ENCODE assay signal across 9 cellular contexts in genomic region chr10:61942997-61943457, GRCh38. TPM values are rescaled to one million over a fixed set of nuclear protein-coding genes. Genes with fewer than 3 reads are reported as not detected.
A peak's percentile ranks its signal among the peaks of the same experiment; 100 is the strongest.
DNase-seq lines count a peak whose midpoint lies in the region; ATAC-seq and TF ChIP-seq lines count a peak whose summit lies in the region.
"Had no signal": no experiment of that assay in that cellular context is flagged by ENCODE, and none has a peak within 500 bp of the region (broad histone marks: within the 10 kb centered on the region; RNA-seq: fewer than 3 reads in every experiment).

No MANE protein-coding gene starts in this region.

- H4K91ac ChIP-seq in H9 (ENCODE audit: insufficient read length, low read depth, low read length) = no peak overlapping the region

- H3K27me3 ChIP-seq in breast epithelium (no peaks in the 10 kb centered on the region), mesendoderm (ENCODE audit: insufficient read depth, low read length, poor library complexity) (no peaks in the 10 kb centered on the region), aorta (ENCODE audit: control insufficient read depth in 1 of 2, insufficient read depth in 2 of 2, low read length in 1 of 2) (no peaks in the 10 kb centered on the region), H9 (ENCODE audit: insufficient read depth, low read length) (no peaks in the 10 kb centered on the region)
- H3K27me3 ChIP-seq: ovary had no signal

- H2BK5ac ChIP-seq in mesendoderm (ENCODE audit: low read length) = no peak overlapping the region
- H2BK5ac ChIP-seq in H9 (ENCODE audit: insufficient read length, low read length) = no peak overlapping the region

- H3K9me3 ChIP-seq in breast epithelium = no peaks in the 10 kb centered on the region
- H3K9me3 ChIP-seq in aorta (ENCODE audit: control insufficient read depth, low read length) = no peaks in the 10 kb centered on the region
- H3K9me3 ChIP-seq in H9 (ENCODE audit: control insufficient read depth, low read depth, low read length) = no peaks in the 10 kb centered on the region
- H3K9me3 ChIP-seq: ovary had no signal

- peak overlapping the region; percentile 5 to 48 (median 15) for H3K4me3 ChIP-seq in breast epithelium
- H3K4me3 ChIP-seq in mesendoderm (ENCODE audit: low read length) = no peak overlapping the region
- peak overlapping the region in 1 of 2 donors; percentile 41 for H3K4me3 ChIP-seq in aorta (ENCODE audit: low read length in 2 of 2)
- H3K4me3 ChIP-seq in lower leg skin (ENCODE audit: low read depth, poor library complexity, severe bottlenecking) = no peak overlapping the region
- H3K4me3 ChIP-seq: ovary had no signal

- no peaks in the 10 kb centered on the region for H3K27me3 Mint-ChIP-seq in activated naive CD4-positive, alpha-beta T cell treated with anti-CD3 and anti-CD28 coated beads, Interleukin-2, amount 50 U/mL, for 24 hours
- H3K27me3 Mint-ChIP-seq in H9 (ENCODE audit: low read depth) = no peaks in the 10 kb centered on the region

- no peak overlapping the region for H2AFZ ChIP-seq in H9 (ENCODE audit: low read length)

- intact Hi-C loops in breast epithelium (cut with DNase I; ENCODE audit: low total_unique reads) = no loop called here
- intact Hi-C loops in aorta (cut with DNase I) = loop anchor here (5.0 kb wide), 2 partner anchors 41 to 49 kb away; partner anchors contain the start of gene ARID5B (in 1 of the 2)
- intact Hi-C loops in lower leg skin (cut with DNase I; ENCODE audit: low total_unique reads) = no loop called here

- DNase-seq in activated naive CD4-positive, alpha-beta T cell (lab: John Stamatoyannopoulos, UW) = no peak
- no peak for DNase-seq in breast epithelium (ENCODE audit: low spot score in 2 of 2)
- peak; percentile 14 for DNase-seq in mesendoderm
- DNase-seq in aorta = no peak
- DNase-seq in effector CD4-positive, alpha-beta T cell = no peak
- no peak for DNase-seq in H9
- DNase-seq in lower leg skin (ENCODE audit: low spot score in 2 of 2) = no peak
- DNase-seq: ovary had no signal

- H3K79me2 ChIP-seq in mesendoderm (ENCODE audit: control insufficient read depth, insufficient read depth, low read length) (no peaks in the 10 kb centered on the region), H9 (ENCODE audit: insufficient read depth, low read length) (no peaks in the 10 kb centered on the region)

- H2BK120ac ChIP-seq in mesendoderm (ENCODE audit: low read depth, low read length) (no peak overlapping the region), H9 (ENCODE audit: low read depth, low read length, poor library complexity, severe bottlenecking) (no peak overlapping the region)

- peak overlapping the region; percentile 74 for H3K4me3 Mint-ChIP-seq in activated naive CD4-positive, alpha-beta T cell treated with anti-CD3 and anti-CD28 coated beads, Interleukin-2, amount 50 U/mL, for 24 hours
- H3K4me3 Mint-ChIP-seq in H9 = no peak overlapping the region

- H3K4me2 ChIP-seq in mesendoderm (ENCODE audit: low read length) (no peak overlapping the region), H9 (ENCODE audit: insufficient read depth, insufficient read length, low read length) (no peak overlapping the region)

- TF ChIP-seq POLR2A in breast epithelium (IDR thresholded peaks at IDR 0.05) = no peak
- no peak for TF ChIP-seq POLR2A in lower leg skin (IDR thresholded peaks at IDR 0.05)

- no peak overlapping the region for H2AK5ac ChIP-seq in mesendoderm (ENCODE audit: low read length)
- H2AK5ac ChIP-seq in H9 (ENCODE audit: insufficient read length, low read length) = no peak overlapping the region

- H3K27ac ChIP-seq in breast epithelium = peak overlapping the region; percentile 88 to 89
- no peak overlapping the region for H3K27ac ChIP-seq in mesendoderm (ENCODE audit: low read depth, low read length)
- H3K27ac ChIP-seq in aorta (ENCODE audit: low read depth in 1 of 2, low read length in 2 of 2) = peak overlapping the region in 1 of 2 donors; percentile 93
- no peak overlapping the region for H3K27ac ChIP-seq in H9 (ENCODE audit: insufficient read length, low read depth, low read length)

- peaks cover 5% of the 10 kb centered on the region for H3K9me3 Mint-ChIP-seq in activated naive CD4-positive, alpha-beta T cell treated with anti-CD3 and anti-CD28 coated beads, Interleukin-2, amount 50 U/mL, for 24 hours
- H3K9me3 Mint-ChIP-seq in H9 = no peaks in the 10 kb centered on the region

- peaks cover 32% of the 10 kb centered on the region for H3K36me3 Mint-ChIP-seq in activated naive CD4-positive, alpha-beta T cell treated with anti-CD3 and anti-CD28 coated beads, Interleukin-2, amount 50 U/mL, for 24 hours
- no peaks in the 10 kb centered on the region for H3K36me3 Mint-ChIP-seq in H9 (ENCODE audit: insufficient read depth in 1 of 3, low read depth in 3 of 3)

- no peak overlapping the region for H2BK12ac ChIP-seq in H9 (ENCODE audit: insufficient read length, low read depth, low read length)

- H2BK15ac ChIP-seq in mesendoderm (replicated peaks; ENCODE audit: low read depth) (no peak overlapping the region), H9 (ENCODE audit: low read depth, low read length) (no peak overlapping the region)

- H3K14ac ChIP-seq in H9 (ENCODE audit: insufficient read depth, low read length) = no peak overlapping the region

- H3K4ac ChIP-seq in mesendoderm (ENCODE audit: low read depth, low read length) (no peak overlapping the region), H9 (ENCODE audit: low read depth, low read length) (no peak overlapping the region)

- no peak overlapping the region for H3K56ac ChIP-seq in mesendoderm (ENCODE audit: low read length)
- H3K56ac ChIP-seq in H9 (ENCODE audit: insufficient read length, low read depth, low read length) = no peak overlapping the region

- TF ChIP-seq CTCF in breast epithelium (IDR thresholded peaks at IDR 0.05) (no peak), H9 (conservative IDR thresholded peaks at IDR 0.05) (no peak), lower leg skin (IDR thresholded peaks at IDR 0.05) (no peak)

- H3T11ph ChIP-seq in H9 (ENCODE audit: low read length) = no peak overlapping the region

- H3K4me1 Mint-ChIP-seq in activated naive CD4-positive, alpha-beta T cell treated with anti-CD3 and anti-CD28 coated beads, Interleukin-2, amount 50 U/mL, for 24 hours = peaks cover 72% of the 10 kb centered on the region
- 0 out of 4 replicates have a peak, but pooled peaks cover 0 to 3% of the 10 kb centered on the region in 2 experiments for H3K4me1 Mint-ChIP-seq in H9

- H2BK20ac ChIP-seq in H9 (ENCODE audit: low read depth, low read length, poor library complexity, severe bottlenecking) = no peak overlapping the region

- peak overlapping the region; percentile 99 for H3K27ac Mint-ChIP-seq in activated naive CD4-positive, alpha-beta T cell treated with anti-CD3 and anti-CD28 coated beads, Interleukin-2, amount 50 U/mL, for 24 hours
- no peak overlapping the region for H3K27ac Mint-ChIP-seq in H9

- H4K5ac ChIP-seq in mesendoderm (ENCODE audit: low read length) (no peak overlapping the region), H9 (ENCODE audit: insufficient read length, low read depth, low read length) (no peak overlapping the region)

- no CpG with 5 or more reads among the region's 1 CpG for WGBS in mesendoderm (ENCODE audit: extremely low coverage, insufficient coverage, low lambda C conversion rate)
- 18 to 26% methylated on average over 1 of the region's 1 CpG for WGBS in aorta, 2 donors
- WGBS in H9 (ENCODE audit: extremely low coverage, insufficient read length, low lambda C conversion rate) = no CpG with 5 or more reads among the region's 1 CpG
- 51 to 59% methylated on average over 1 of the region's 1 CpG for WGBS in lower leg skin, 2 donors

- peaks cover 1 to 7% of the 10 kb centered on the region in 2 donors for H3K4me1 ChIP-seq in breast epithelium
- H3K4me1 ChIP-seq in mesendoderm (ENCODE audit: control insufficient read depth, low read depth, low read length) = no peaks in the 10 kb centered on the region
- peaks cover 0 to 16% of the 10 kb centered on the region in 2 donors for H3K4me1 ChIP-seq in aorta (ENCODE audit: control insufficient read depth in 1 of 2, insufficient read depth in 2 of 2, low read length in 2 of 2)
- H3K4me1 ChIP-seq in H9 (ENCODE audit: insufficient read depth, low read length) = no peaks in the 10 kb centered on the region

- H3K23me2 ChIP-seq in H9 (ENCODE audit: insufficient read length, low read depth, low read length, poor library complexity, severe bottlenecking) = no peaks in the 10 kb centered on the region

- H4K20me1 ChIP-seq in H9 (ENCODE audit: control insufficient read depth, insufficient read depth, insufficient read length) = no peaks in the 10 kb centered on the region

- no peak overlapping the region for H3K18ac ChIP-seq in mesendoderm (ENCODE audit: low read length)
- H3K18ac ChIP-seq in H9 (ENCODE audit: insufficient read length, low read depth, low read length) = no peak overlapping the region

- no peak overlapping the region for H3K23ac ChIP-seq in mesendoderm (ENCODE audit: low read length)
- no peak overlapping the region for H3K23ac ChIP-seq in H9 (ENCODE audit: insufficient read length, low read depth, low read length)

- peak; percentile 60 for ATAC-seq in aorta (ENCODE audit: low FRiP score)

- no peaks in the 10 kb centered on the region for H3K79me1 ChIP-seq in mesendoderm (ENCODE audit: low read length)
- H3K79me1 ChIP-seq in H9 (ENCODE audit: insufficient read depth, low read depth, low read length, poor library complexity, severe bottlenecking) = no peaks in the 10 kb centered on the region

- H3K36me3 ChIP-seq in breast epithelium (no peaks in the 10 kb centered on the region), mesendoderm (ENCODE audit: control insufficient read depth, insufficient read depth, low read length) (no peaks in the 10 kb centered on the region), aorta (ENCODE audit: control insufficient read depth in 1 of 2, insufficient read depth in 2 of 2, low read length in 1 of 2) (no peaks in the 10 kb centered on the region)
- H3K36me3 ChIP-seq: ovary had no signal

- no peak overlapping the region for H4K8ac ChIP-seq in mesendoderm (ENCODE audit: low read depth, low read length)
- no peak overlapping the region for H4K8ac ChIP-seq in H9 (replicated peaks; ENCODE audit: insufficient read length, low read depth, low read length)

- H3K9ac ChIP-seq in mesendoderm (ENCODE audit: low read length) = no peak overlapping the region
- no peak overlapping the region for H3K9ac ChIP-seq in H9 (ENCODE audit: extremely low read depth, insufficient read length, low read length)

RNA-seq across cellular contexts. Expression of gene ARID5B, which starts 41.5 kb away (rescaled TPM):
- total RNA-seq in breast epithelium (100 to 1,000 TPM in 2 of 3 donors, 10 to 100 TPM in 1; 89.5 to 166 (median 125) TPM), aorta (100 to 1,000 TPM in 1 of 2 donors, 10 to 100 TPM in 1; 66.2 to 143 TPM), H9 (2021) (0.04 and 0.11 TPM in 2 replicates), lower leg skin (100 to 1,000 TPM in 1 of 4 donors, 10 to 100 TPM in 3; 47.2 to 127 (median 62.8) TPM)
- polyA plus RNA-seq in mesendoderm (2013, experiment 1 of 2) = 2.1 TPM
- polyA plus RNA-seq in mesendoderm (2013, experiment 2 of 2) = 2.0 TPM
- polyA plus RNA-seq in aorta = 10 to 100 TPM in 1 of 2 donors, 1 to 10 TPM in 1; 7.8 to 33.2 TPM

Comparison
In these comparisons a context has a peak if more than half of its experiments do, and no peak if none do; other contexts are left out.
1. H3K27ac ChIP-seq: peak in breast epithelium (2 of 2); none in mesendoderm (single experiment) and H9 (single experiment).
2. H3K4me3 ChIP-seq: peak in breast epithelium (3 of 3); none in mesendoderm (single experiment) and lower leg skin (single experiment).
3. RNA of gene ARID5B, which starts 41.5 kb away (total RNA-seq): 66.2 to 143 TPM in aorta, 89.5 to 166 TPM in breast epithelium and 47.2 to 127 TPM in lower leg skin; 0.04 to 0.11 TPM in H9; every median in the first group is over 10 times any median in the second.
4. intact Hi-C loops: an anchor here in aorta (5.0 kb wide); none called in breast epithelium and lower leg skin.